In the genomic region with DNA sequence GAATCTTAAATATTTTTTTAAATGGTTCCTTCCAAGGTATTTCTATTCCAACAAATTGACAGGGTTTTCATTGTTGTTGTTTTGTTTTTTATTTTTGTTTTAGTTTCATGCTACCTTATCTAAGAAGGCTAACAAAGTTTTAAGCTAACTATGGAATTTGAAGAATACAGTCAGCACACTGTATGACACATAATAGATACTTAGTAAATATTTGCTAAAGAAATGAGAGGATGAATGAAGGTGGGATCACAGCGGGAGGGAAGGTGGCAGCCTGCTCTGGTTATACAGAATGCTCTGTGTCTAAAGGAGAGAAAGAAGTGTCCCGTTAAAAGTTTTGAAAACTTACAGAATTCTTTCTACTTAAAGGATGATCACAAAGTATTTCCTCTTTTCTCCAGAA, we compare ENCODE assay signal across 19 cellular contexts. TPM values are rescaled to one million over a fixed set of nuclear protein-coding genes. Genes with fewer than 3 reads are reported as not detected.
DNase-seq lines count a peak whose midpoint lies in the region; ATAC-seq and TF ChIP-seq lines count a peak whose summit lies in the region.
"Had no signal": no experiment of that assay in that cellular context is flagged by ENCODE, and none has a peak within 500 bp of the region (broad histone marks: within the 10 kb centered on the region; RNA-seq: fewer than 3 reads in every experiment).

No MANE protein-coding gene starts in this region.

- H3K27me3 ChIP-seq in PC-3 (ENCODE audit: low read length): no peaks in the 10 kb centered on the region
- no peaks in the 10 kb centered on the region for H3K27me3 ChIP-seq in left lung

- H3K27ac ChIP-seq in PC-3 (ENCODE audit: low read length): peak overlapping the region; percentile 91
- no peak overlapping the region for H3K27ac ChIP-seq in left lung

- H4K20me1 ChIP-seq in PC-3 (ENCODE audit: low read length): no peaks in the 10 kb centered on the region

- H3K27me3 Mint-ChIP-seq in type B pancreatic cell (no peaks in the 10 kb centered on the region), WTC11 (ENCODE audit: low read depth) (no peaks in the 10 kb centered on the region)

- TF ChIP-seq CTCF in PC-3 (conservative IDR thresholded peaks at IDR 0.05; ENCODE audit: low read depth, low read length) (no peak), type B pancreatic cell (conservative IDR thresholded peaks at IDR 0.05) (no peak), left lung (IDR thresholded peaks at IDR 0.05) (no peak), WTC11 (IDR thresholded peaks at IDR 0.05) (no peak)

- H3K4me3 ChIP-seq in PC-3 (ENCODE audit: low read length): peak overlapping the region; percentile 16; the same call in 1 of the 2 replicates
- H3K4me3 ChIP-seq in left lung: no peak overlapping the region

- H3F3A ChIP-seq in PC-3 (ENCODE audit: low read length, unreplicated experiment): no peaks in the 10 kb centered on the region

- intact Hi-C loops in PC-3 (cut with micrococcal nuclease): no loop called here
- intact Hi-C loops in left lung (cut with DNase I): no loop called here

- ATAC-seq in PC-3: peak; percentile 61
- ATAC-seq in left lung: no peak
- no peak for ATAC-seq in WTC11

- H3K36me3 ChIP-seq in PC-3 (ENCODE audit: low read depth, low read length): no peaks in the 10 kb centered on the region
- no peaks in the 10 kb centered on the region for H3K36me3 ChIP-seq in left lung

- peak overlapping the region; percentile 60 for H3K4me2 ChIP-seq in PC-3 (ENCODE audit: low read length)

- H3K36me3 Mint-ChIP-seq in type B pancreatic cell (peaks cover 11% of the 10 kb centered on the region), WTC11 (no peaks in the 10 kb centered on the region)
- H3K36me3 Mint-ChIP-seq: CD14-positive monocyte had no signal

- H3K4me1 Mint-ChIP-seq in type B pancreatic cell (ENCODE audit: unreplicated experiment) (peaks cover 4% of the 10 kb centered on the region), WTC11 (peaks cover 35% of the 10 kb centered on the region)

- no TSS peak for BruUV-seq in PC-3 (replicated peaks; lab: Mats Ljungman, UMichigan)

- CTCF ChIA-PET in PC-3 (lab: Charles Lee) (interaction anchor here (1.0 kb wide), 1 partner anchor 49 kb away, joined by 3 read pairs; no protein-coding TSS in a partner anchor), WTC11 (lab: Charles Lee) (no interaction called here)

- peak overlapping the region; percentile 9 for H3K27ac Mint-ChIP-seq in type B pancreatic cell
- no peak overlapping the region for H3K27ac Mint-ChIP-seq in WTC11
- H3K27ac Mint-ChIP-seq: H9 had no signal

- DNase-seq in ELR (ENCODE audit: low read depth) (peak; percentile 34), PC-3 (peak; percentile 63), kidney tubule cell (ENCODE audit: low spot score) (peak; percentile 18), type B pancreatic cell (ENCODE audit: extremely low spot score, unreplicated experiment) (no peak), left lung (no peak), WTC11 (ENCODE audit: low spot score) (no peak), NCI-H2227 treated with DMSO at 0.1 percent for 48 hours (lab: John Stamatoyannopoulos, UW) (no peak)
- DNase-seq: AML-193, DMS 273 treated with DMSO at 0.1 percent for 48 hours, GF-D8, H9, IMR-90, NCI-H1048, NCI-H1694, NCI-H2081 treated with DMSO at 0.1 percent for 48 hours, NCI-H748 treated with DMSO at 0.1 percent for 48 hours, OCI-M1, SIG-M5 had no signal

- H3K9me3 Mint-ChIP-seq in type B pancreatic cell (peaks cover 4% of the 10 kb centered on the region), WTC11 (no peaks in the 10 kb centered on the region)
- H3K9me3 Mint-ChIP-seq: CD14-positive monocyte, H9 had no signal

- POLR2A ChIA-PET in PC-3 (lab: Charles Lee; ENCODE audit: unreplicated experiment): no interaction called here
- POLR2A ChIA-PET in WTC11 (lab: Charles Lee): no interaction called here

- no peaks in the 10 kb centered on the region for H3K9me2 ChIP-seq in PC-3 (replicated peaks; ENCODE audit: low read length)

- no peak overlapping the region for H3K4me3 Mint-ChIP-seq in type B pancreatic cell
- H3K4me3 Mint-ChIP-seq in WTC11: no peak overlapping the region
- H3K4me3 Mint-ChIP-seq: CD14-positive monocyte, H9 had no signal

- H2AFZ ChIP-seq in PC-3 (ENCODE audit: low read length): no peak overlapping the region

- H3K79me2 ChIP-seq in PC-3 (ENCODE audit: low read length): peaks cover 49% of the 10 kb centered on the region

- H3K9me3 ChIP-seq in PC-3 (ENCODE audit: low read length) (no peaks in the 10 kb centered on the region), left lung (no peaks in the 10 kb centered on the region)

- H3K4me1 ChIP-seq in PC-3 (ENCODE audit: insufficient read depth, low read length) (peaks cover 87% of the 10 kb centered on the region), left lung (no peaks in the 10 kb centered on the region)

- no peak overlapping the region for H3K9ac ChIP-seq in PC-3 (ENCODE audit: low read length)

TF ChIP-seq in WTC11, 78 proteins besides CTCF, POLR2A, EP300 and RAD21 (continues in another document):
- TF ChIP-seq ZNF671 (CRISPR knock-in tag; IDR thresholded peaks at IDR 0.05) (no peak), CBFB (CRISPR knock-in tag; IDR thresholded peaks at IDR 0.05; ENCODE audit: low read depth) (no peak), ZNF232 (CRISPR knock-in tag; IDR thresholded peaks at IDR 0.05) (no peak), OVOL2 (CRISPR knock-in tag; IDR thresholded peaks at IDR 0.05; ENCODE audit: borderline replicate concordance) (no peak), PRRX2 (CRISPR knock-in tag; IDR thresholded peaks at IDR 0.05) (no peak), RELA (CRISPR knock-in tag; IDR thresholded peaks at IDR 0.05; ENCODE audit: borderline replicate concordance) (no peak), FOXJ3 (CRISPR knock-in tag; IDR thresholded peaks at IDR 0.05; ENCODE audit: borderline replicate concordance) (no peak), FOXK1 (CRISPR knock-in tag; IDR thresholded peaks at IDR 0.05) (no peak), TCF7 (CRISPR knock-in tag; IDR thresholded peaks at IDR 0.05; ENCODE audit: low read depth) (no peak), JAZF1 (CRISPR knock-in tag; IDR thresholded peaks at IDR 0.05) (no peak), NR1H2 (CRISPR knock-in tag; IDR thresholded peaks at IDR 0.05) (no peak), ZNF416 (CRISPR knock-in tag; IDR thresholded peaks at IDR 0.05) (no peak)
- TF ChIP-seq, protein P1, sequence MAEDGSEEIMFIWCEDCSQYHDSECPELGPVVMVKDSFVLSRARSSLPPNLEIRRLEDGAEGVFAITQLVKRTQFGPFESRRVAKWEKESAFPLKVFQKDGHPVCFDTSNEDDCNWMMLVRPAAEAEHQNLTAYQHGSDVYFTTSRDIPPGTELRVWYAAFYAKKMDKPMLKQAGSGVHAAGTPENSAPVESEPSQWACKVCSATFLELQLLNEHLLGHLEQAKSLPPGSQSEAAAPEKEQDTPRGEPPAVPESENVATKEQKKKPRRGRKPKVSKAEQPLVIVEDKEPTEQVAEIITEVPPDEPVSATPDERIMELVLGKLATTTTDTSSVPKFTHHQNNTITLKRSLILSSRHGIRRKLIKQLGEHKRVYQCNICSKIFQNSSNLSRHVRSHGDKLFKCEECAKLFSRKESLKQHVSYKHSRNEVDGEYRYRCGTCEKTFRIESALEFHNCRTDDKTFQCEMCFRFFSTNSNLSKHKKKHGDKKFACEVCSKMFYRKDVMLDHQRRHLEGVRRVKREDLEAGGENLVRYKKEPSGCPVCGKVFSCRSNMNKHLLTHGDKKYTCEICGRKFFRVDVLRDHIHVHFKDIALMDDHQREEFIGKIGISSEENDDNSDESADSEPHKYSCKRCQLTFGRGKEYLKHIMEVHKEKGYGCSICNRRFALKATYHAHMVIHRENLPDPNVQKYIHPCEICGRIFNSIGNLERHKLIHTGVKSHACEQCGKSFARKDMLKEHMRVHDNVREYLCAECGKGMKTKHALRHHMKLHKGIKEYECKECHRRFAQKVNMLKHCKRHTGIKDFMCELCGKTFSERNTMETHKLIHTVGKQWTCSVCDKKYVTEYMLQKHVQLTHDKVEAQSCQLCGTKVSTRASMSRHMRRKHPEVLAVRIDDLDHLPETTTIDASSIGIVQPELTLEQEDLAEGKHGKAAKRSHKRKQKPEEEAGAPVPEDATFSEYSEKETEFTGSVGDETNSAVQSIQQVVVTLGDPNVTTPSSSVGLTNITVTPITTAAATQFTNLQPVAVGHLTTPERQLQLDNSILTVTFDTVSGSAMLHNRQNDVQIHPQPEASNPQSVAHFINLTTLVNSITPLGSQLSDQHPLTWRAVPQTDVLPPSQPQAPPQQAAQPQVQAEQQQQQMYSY (CRISPR knock-in tag; IDR thresholded peaks at IDR 0.05): no peak
- TF ChIP-seq, protein P2, sequence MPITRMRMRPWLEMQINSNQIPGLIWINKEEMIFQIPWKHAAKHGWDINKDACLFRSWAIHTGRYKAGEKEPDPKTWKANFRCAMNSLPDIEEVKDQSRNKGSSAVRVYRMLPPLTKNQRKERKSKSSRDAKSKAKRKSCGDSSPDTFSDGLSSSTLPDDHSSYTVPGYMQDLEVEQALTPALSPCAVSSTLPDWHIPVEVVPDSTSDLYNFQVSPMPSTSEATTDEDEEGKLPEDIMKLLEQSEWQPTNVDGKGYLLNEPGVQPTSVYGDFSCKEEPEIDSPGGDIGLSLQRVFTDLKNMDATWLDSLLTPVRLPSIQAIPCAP (CRISPR knock-in tag; IDR thresholded peaks at IDR 0.05): no peak
- TF ChIP-seq, protein P3, sequence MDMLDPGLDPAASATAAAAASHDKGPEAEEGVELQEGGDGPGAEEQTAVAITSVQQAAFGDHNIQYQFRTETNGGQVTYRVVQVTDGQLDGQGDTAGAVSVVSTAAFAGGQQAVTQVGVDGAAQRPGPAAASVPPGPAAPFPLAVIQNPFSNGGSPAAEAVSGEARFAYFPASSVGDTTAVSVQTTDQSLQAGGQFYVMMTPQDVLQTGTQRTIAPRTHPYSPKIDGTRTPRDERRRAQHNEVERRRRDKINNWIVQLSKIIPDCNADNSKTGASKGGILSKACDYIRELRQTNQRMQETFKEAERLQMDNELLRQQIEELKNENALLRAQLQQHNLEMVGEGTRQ (CRISPR knock-in tag; IDR thresholded peaks at IDR 0.05): no peak

RNA-seq across cellular contexts. Expression of a gene that starts 43.7 kb away (rescaled TPM):
- total RNA-seq in PC-3 (2014; rRNA removed): 81.5 and 90.8 TPM in 2 replicates
- 116 and 139 TPM in 2 replicates for total RNA-seq in type B pancreatic cell (ENCODE audit: low replicate concordance)
- 100 to 1,000 TPM; 290 to 337 TPM for total RNA-seq in left lung
- total RNA-seq in WTC11 (2021): 102 to 132 TPM (median 105 TPM) in 3 replicates

Comparison
In these comparisons a context has a peak if more than half of its experiments do, and no peak if none do; other contexts are left out.
1. DNase-seq: peak in ELR (single experiment), PC-3 (single experiment) and kidney tubule cell (single experiment); none in type B pancreatic cell (single experiment), left lung (0 of 2), WTC11 (single experiment) and NCI-H2227 treated with DMSO at 0.1 percent for 48 hours (single experiment).